1 cellular context compared by ENCODE assay signal in the genomic region with DNA sequence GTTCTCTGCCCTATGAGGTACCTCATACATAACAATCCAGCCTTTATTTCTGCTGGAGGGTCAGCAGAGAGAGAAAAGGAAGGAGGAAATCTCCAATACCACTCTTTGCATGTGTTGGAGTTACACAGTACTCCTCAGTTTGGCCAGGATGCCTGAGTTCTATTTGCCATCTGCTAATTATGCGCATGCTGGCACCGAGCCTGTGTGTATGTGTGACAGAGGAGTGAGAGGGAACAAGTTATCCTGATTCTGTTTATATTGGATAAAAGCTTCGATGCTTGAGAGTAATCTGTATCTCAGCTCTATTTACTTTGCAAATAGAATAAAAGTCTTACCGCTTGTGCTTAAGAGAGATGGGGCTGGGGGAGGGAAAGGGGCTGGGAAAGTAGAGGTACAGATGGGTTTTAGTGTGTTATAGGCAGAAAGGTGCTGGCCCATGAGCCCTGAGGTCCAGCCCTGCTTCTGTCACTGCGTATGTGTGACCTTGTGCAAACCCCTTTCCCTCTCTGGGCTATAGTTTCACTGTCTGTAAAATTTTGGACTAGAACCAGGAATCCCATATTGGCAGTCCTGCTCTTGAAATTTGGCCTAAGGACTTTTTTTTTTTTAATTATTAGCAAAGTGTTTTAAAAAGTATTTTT.
TF ChIP-seq lines count a peak whose summit lies in the region.

No MANE protein-coding gene starts in this region.

TF ChIP-seq in GM23338, 12 proteins besides CTCF, POLR2A, EP300 and RAD21 (continued from another document):
- TF ChIP-seq, protein P1, sequence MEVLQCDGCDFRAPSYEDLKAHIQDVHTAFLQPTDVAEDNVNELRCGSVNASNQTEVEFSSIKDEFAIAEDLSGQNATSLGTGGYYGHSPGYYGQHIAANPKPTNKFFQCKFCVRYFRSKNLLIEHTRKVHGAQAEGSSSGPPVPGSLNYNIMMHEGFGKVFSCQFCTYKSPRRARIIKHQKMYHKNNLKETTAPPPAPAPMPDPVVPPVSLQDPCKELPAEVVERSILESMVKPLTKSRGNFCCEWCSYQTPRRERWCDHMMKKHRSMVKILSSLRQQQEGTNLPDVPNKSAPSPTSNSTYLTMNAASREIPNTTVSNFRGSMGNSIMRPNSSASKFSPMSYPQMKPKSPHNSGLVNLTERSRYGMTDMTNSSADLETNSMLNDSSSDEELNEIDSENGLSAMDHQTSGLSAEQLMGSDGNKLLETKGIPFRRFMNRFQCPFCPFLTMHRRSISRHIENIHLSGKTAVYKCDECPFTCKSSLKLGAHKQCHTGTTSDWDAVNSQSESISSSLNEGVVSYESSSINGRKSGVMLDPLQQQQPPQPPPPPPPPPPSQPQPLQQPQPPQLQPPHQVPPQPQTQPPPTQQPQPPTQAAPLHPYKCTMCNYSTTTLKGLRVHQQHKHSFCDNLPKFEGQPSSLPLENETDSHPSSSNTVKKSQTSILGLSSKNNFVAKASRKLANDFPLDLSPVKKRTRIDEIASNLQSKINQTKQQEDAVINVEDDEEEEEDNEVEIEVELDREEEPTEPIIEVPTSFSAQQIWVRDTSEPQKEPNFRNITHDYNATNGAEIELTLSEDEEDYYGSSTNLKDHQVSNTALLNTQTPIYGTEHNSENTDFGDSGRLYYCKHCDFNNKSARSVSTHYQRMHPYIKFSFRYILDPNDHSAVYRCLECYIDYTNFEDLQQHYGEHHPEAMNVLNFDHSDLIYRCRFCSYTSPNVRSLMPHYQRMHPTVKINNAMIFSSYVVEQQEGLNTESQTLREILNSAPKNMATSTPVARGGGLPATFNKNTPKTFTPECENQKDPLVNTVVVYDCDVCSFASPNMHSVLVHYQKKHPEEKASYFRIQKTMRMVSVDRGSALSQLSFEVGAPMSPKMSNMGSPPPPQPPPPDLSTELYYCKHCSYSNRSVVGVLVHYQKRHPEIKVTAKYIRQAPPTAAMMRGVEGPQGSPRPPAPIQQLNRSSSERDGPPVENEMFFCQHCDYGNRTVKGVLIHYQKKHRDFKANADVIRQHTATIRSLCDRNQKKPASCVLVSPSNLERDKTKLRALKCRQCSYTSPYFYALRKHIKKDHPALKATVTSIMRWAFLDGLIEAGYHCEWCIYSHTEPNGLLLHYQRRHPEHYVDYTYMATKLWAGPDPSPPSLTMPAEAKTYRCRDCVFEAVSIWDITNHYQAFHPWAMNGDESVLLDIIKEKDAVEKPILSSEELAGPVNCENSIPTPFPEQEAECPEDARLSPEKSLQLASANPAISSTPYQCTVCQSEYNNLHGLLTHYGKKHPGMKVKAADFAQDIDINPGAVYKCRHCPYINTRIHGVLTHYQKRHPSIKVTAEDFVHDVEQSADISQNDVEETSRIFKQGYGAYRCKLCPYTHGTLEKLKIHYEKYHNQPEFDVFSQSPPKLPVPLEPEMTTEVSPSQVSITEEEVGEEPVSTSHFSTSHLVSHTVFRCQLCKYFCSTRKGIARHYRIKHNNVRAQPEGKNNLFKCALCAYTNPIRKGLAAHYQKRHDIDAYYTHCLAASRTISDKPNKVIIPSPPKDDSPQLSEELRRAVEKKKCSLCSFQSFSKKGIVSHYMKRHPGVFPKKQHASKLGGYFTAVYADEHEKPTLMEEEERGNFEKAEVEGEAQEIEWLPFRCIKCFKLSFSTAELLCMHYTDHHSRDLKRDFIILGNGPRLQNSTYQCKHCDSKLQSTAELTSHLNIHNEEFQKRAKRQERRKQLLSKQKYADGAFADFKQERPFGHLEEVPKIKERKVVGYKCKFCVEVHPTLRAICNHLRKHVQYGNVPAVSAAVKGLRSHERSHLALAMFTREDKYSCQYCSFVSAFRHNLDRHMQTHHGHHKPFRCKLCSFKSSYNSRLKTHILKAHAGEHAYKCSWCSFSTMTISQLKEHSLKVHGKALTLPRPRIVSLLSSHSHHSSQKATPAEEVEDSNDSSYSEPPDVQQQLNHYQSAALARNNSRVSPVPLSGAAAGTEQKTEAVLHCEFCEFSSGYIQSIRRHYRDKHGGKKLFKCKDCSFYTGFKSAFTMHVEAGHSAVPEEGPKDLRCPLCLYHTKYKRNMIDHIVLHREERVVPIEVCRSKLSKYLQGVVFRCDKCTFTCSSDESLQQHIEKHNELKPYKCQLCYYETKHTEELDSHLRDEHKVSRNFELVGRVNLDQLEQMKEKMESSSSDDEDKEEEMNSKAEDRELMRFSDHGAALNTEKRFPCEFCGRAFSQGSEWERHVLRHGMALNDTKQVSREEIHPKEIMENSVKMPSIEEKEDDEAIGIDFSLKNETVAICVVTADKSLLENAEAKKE (CRISPR knock-in tag; IDR thresholded peaks at IDR 0.05): no peak
- TF ChIP-seq JUNB (IDR thresholded peaks at IDR 0.05; ENCODE audit: unreplicated experiment) (no peak), ZNF331 (CRISPR knock-in tag; IDR thresholded peaks at IDR 0.05; ENCODE audit: low read depth) (no peak), STAT1 (IDR thresholded peaks at IDR 0.05; ENCODE audit: unreplicated experiment) (no peak), CREB1 (CRISPR knock-in tag; IDR thresholded peaks at IDR 0.05; ENCODE audit: low read depth) (no peak), ZNF114 (CRISPR knock-in tag; IDR thresholded peaks at IDR 0.05) (no peak), EZH2 (IDR thresholded peaks at IDR 0.05; ENCODE audit: low read depth, unreplicated experiment) (no peak)
